ENCODE assay signal across 25 cellular contexts in the genomic region with DNA sequence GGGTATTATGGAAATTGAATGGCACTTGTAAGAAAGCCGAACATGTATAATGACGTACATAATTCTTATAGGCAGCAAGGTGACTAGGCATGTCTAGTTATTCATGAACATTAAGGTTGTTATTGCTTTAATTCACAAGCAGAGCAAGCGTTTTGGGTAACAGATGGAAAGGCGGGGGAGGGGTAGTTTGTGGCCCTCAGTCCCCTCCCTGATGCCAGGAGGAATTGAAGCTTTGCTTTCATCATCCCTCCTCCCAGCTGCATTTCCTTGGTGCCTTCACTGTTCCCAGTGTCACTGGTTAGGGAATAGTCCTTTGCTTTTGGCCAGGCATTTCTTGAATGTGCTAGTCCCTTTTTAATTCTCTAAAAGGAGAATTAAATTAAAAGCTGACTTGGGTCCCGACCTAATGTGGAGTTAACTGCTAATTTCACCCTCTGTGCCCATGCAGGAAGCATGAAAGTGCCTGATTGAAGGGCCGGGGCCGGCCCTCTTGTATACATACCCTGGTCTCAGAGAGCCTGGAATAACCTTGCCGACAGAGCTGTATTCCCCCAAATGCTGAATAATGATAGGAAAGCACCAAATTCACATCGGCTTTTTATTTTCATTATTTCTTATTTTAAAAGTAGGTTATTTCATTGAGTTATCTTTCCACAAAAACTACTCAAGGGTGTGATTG. TPM values are rescaled to one million over a fixed set of nuclear protein-coding genes. Genes with fewer than 3 reads are reported as not detected.
"Had no signal": no experiment of that assay in that cellular context is flagged by ENCODE, and none has a peak within 500 bp of the region (broad histone marks: within the 10 kb centered on the region; RNA-seq: fewer than 3 reads in every experiment).

No MANE protein-coding gene starts in this region.

- H3K4me3 ChIP-seq: lung, ovary, psoas muscle, right atrium auricular region, stomach, suprapubic skin, tibial nerve had no signal

- H3K27ac ChIP-seq: foreskin keratinocyte, neutrophil, ovary, psoas muscle, right atrium auricular region, stomach, suprapubic skin, tibial nerve had no signal

- H3K4me1 Mint-ChIP-seq: activated CD4-positive, alpha-beta memory T cell treated with anti-CD3 and anti-CD28 coated beads, Interleukin-2, amount 10 ng/mL, durations not matched to agents 7 days and 5 days; activated CD4-positive, alpha-beta T cell treated with anti-CD3 and anti-CD28 coated beads, Interleukin-2, amount 10 ng/mL, durations not matched to agents 24 days and 14 days; activated naive CD4-positive, alpha-beta T cell treated with anti-CD3 and anti-CD28 coated beads, Interleukin-2, amount 10 ng/mL, durations not matched to agents 7 days and 5 days; natural killer cell; stimulated activated effector memory CD8-positive, alpha-beta T cell treated with anti-CD3 and anti-CD28 coated beads, Interleukin-12 subunit alpha, Interleukin-12 subunit beta, amount 100 ng/mL, for 72 hours had no signal

- H3K36me3 ChIP-seq: neutrophil, ovary, right atrium auricular region, stomach, suprapubic skin, tibial nerve had no signal

- DNase-seq: activated CD4-positive, alpha-beta memory T cell treated with anti-CD3 and anti-CD28 coated beads, Interleukin-2, amount 10 ng/mL, durations not matched to agents 7 days and 5 days; activated CD4-positive, alpha-beta T cell treated with anti-CD3 and anti-CD28 coated beads, Interleukin-2, amount 10 ng/mL, durations not matched to agents 24 days and 14 days; activated effector memory CD4-positive, alpha-beta T cell treated with Interleukin-2 at 50 U/mL for 16 hours; activated naive CD4-positive, alpha-beta T cell treated with anti-CD3 and anti-CD28 coated beads, Interleukin-2, amount 10 ng/mL, durations not matched to agents 7 days and 5 days; activated T-cell treated with anti-CD3 and anti-CD28 coated beads, Interleukin-2, amount 50 U/mL, for 72 hours; effector CD4-positive, alpha-beta T cell; foreskin keratinocyte; kidney; natural killer cell; ovary; psoas muscle; stimulated activated CD4-positive, alpha-beta T cell treated with anti-CD3 and anti-CD28 coated beads, Interleukin-12 subunit alpha, Interleukin-12 subunit beta, amount 100 ng/mL, for 4 hours; stomach; T-helper 9 cell had no signal

- H3K27me3 Mint-ChIP-seq: activated CD4-positive, alpha-beta T cell treated with anti-CD3 and anti-CD28 coated beads, Interleukin-2, amount 10 ng/mL, durations not matched to agents 24 days and 14 days; activated naive CD4-positive, alpha-beta T cell treated with anti-CD3 and anti-CD28 coated beads, Interleukin-2, amount 10 ng/mL, durations not matched to agents 7 days and 5 days; dendritic cell treated with granulocyte-macrophage colony-stimulating factor and Interleukin-4, amounts not matched to agents 40 ng/mL and 50 ng/mL, for 4 days had no signal

- H3K4me3 Mint-ChIP-seq: activated CD4-positive, alpha-beta memory T cell treated with anti-CD3 and anti-CD28 coated beads, Interleukin-2, amount 10 ng/mL, durations not matched to agents 7 days and 5 days; activated CD4-positive, alpha-beta T cell treated with anti-CD3 and anti-CD28 coated beads, Interleukin-2, amount 10 ng/mL, durations not matched to agents 24 days and 14 days; activated naive CD4-positive, alpha-beta T cell treated with anti-CD3 and anti-CD28 coated beads, Interleukin-2, amount 10 ng/mL, durations not matched to agents 7 days and 5 days; activated T-cell treated with anti-CD3 and anti-CD28 coated beads, Interleukin-2, amount 50 U/mL, for 72 hours; dendritic cell treated with granulocyte-macrophage colony-stimulating factor and Interleukin-4, amounts not matched to agents 40 ng/mL and 50 ng/mL, for 4 days; natural killer cell; stimulated activated effector memory CD8-positive, alpha-beta T cell treated with anti-CD3 and anti-CD28 coated beads, Interleukin-12 subunit alpha, Interleukin-12 subunit beta, amount 100 ng/mL, for 72 hours had no signal

- H3K27ac Mint-ChIP-seq: activated CD4-positive, alpha-beta memory T cell treated with anti-CD3 and anti-CD28 coated beads, Interleukin-2, amount 10 ng/mL, durations not matched to agents 7 days and 5 days; activated CD4-positive, alpha-beta T cell treated with anti-CD3 and anti-CD28 coated beads, Interleukin-2, amount 10 ng/mL, durations not matched to agents 24 days and 14 days; activated naive CD4-positive, alpha-beta T cell treated with anti-CD3 and anti-CD28 coated beads, Interleukin-2, amount 10 ng/mL, durations not matched to agents 7 days and 5 days; activated T-cell treated with anti-CD3 and anti-CD28 coated beads, Interleukin-2, amount 50 U/mL, for 72 hours; dendritic cell treated with granulocyte-macrophage colony-stimulating factor and Interleukin-4, amounts not matched to agents 40 ng/mL and 50 ng/mL, for 4 days; natural killer cell; stimulated activated effector memory CD8-positive, alpha-beta T cell treated with anti-CD3 and anti-CD28 coated beads, Interleukin-12 subunit alpha, Interleukin-12 subunit beta, amount 100 ng/mL, for 72 hours had no signal

- H3K9me3 ChIP-seq: neutrophil, ovary, psoas muscle, right atrium auricular region, stomach, suprapubic skin, tibial nerve had no signal

- H3K36me3 Mint-ChIP-seq: activated naive CD4-positive, alpha-beta T cell treated with anti-CD3 and anti-CD28 coated beads, Interleukin-2, amount 10 ng/mL, durations not matched to agents 7 days and 5 days; natural killer cell; stimulated activated effector memory CD8-positive, alpha-beta T cell treated with anti-CD3 and anti-CD28 coated beads, Interleukin-12 subunit alpha, Interleukin-12 subunit beta, amount 100 ng/mL, for 72 hours had no signal

- H3K9me3 Mint-ChIP-seq: activated CD4-positive, alpha-beta memory T cell treated with anti-CD3 and anti-CD28 coated beads, Interleukin-2, amount 10 ng/mL, durations not matched to agents 7 days and 5 days; activated CD4-positive, alpha-beta T cell treated with anti-CD3 and anti-CD28 coated beads, Interleukin-2, amount 10 ng/mL, durations not matched to agents 24 days and 14 days; activated naive CD4-positive, alpha-beta T cell treated with anti-CD3 and anti-CD28 coated beads, Interleukin-2, amount 10 ng/mL, durations not matched to agents 7 days and 5 days; activated T-cell treated with anti-CD3 and anti-CD28 coated beads, Interleukin-2, amount 50 U/mL, for 72 hours; dendritic cell treated with granulocyte-macrophage colony-stimulating factor and Interleukin-4, amounts not matched to agents 40 ng/mL and 50 ng/mL, for 4 days; stimulated activated effector memory CD8-positive, alpha-beta T cell treated with anti-CD3 and anti-CD28 coated beads, Interleukin-12 subunit alpha, Interleukin-12 subunit beta, amount 100 ng/mL, for 72 hours had no signal

- FAIRE-seq: bronchial epithelial cell, endometrium, kidney had no signal

RNA-seq across cellular contexts. Expression of gene RYR2, which starts 42.6 kb away (rescaled TPM):
- total RNA-seq: bronchial epithelial cell; foreskin keratinocyte; glomerular endothelial cell; T-helper 1 cell treated with Interleukin-12 subunit alpha and Interleukin-12 subunit beta and Interleukin-4 antibody, amounts not matched to agents 30 ng/mL and 1 ng/mL, for 36 hours had no signal
- polyA plus RNA-seq: foreskin keratinocyte had no signal
